In the genomic region with DNA sequence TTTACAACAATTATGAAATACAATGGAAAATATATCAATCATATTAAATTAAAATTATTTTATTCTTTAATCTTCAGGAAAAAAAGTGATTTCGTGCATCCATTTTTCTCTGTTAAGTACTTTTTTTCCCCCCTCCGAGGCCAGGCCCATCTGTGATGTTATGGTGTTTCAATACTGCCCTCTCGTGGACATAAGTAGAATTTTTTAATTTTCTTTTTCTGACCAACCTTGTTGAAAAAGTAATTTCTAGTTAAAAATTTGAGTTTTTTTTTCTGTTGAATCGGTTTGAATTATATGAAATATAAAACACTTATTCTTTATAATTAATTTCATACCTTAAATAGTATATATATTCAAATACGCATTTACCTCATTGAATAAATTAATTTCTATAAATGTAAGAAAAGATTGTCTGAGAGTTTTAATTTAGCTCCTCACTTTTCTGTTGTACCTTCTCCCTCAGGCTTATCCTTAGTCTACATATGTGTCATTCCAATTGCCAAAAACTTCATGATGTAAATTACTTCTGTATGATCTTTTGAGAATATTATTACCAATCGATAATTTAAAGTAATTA, we compare ENCODE assay signal across 9 cellular contexts.
DNase-seq lines count a peak whose midpoint lies in the region; ATAC-seq and TF ChIP-seq lines count a peak whose summit lies in the region.
"Had no signal": no experiment of that assay in that cellular context is flagged by ENCODE, and none has a peak within 500 bp of the region (broad histone marks: within the 10 kb centered on the region; RNA-seq: fewer than 3 reads in every experiment).

No MANE protein-coding gene starts in this region.

- peak; percentile 23 to 64 (median 31) for DNase-seq in NCI-H1417 (lab: John Stamatoyannopoulos, UW)
- DNase-seq in NCI-H1417 treated with DMSO at 0.1 percent for 48 hours (lab: John Stamatoyannopoulos, UW): no peak
- DNase-seq in H9: no peak
- DNase-seq in NCI-H2171 (lab: John Stamatoyannopoulos, UW): peak; percentile 12
- no peak for DNase-seq in activated CD4-positive, CD25-positive, alpha-beta regulatory T cell (lab: John Stamatoyannopoulos, UW)

- no peak overlapping the region for H3K56ac ChIP-seq in H9 (ENCODE audit: insufficient read length, low read depth, low read length)

- no peak overlapping the region for H2BK15ac ChIP-seq in H9 (ENCODE audit: low read depth, low read length)

- H3K4me1 ChIP-seq in H9 (ENCODE audit: insufficient read depth, low read length) (no peaks in the 10 kb centered on the region), liver (ENCODE audit: control insufficient read depth in 4 of 4, insufficient read depth in 4 of 4, low read length in 3 of 4) (no peaks in the 10 kb centered on the region)

- H3K9me3 ChIP-seq in H9 (ENCODE audit: control insufficient read depth, low read depth, low read length) (no peaks in the 10 kb centered on the region), liver (ENCODE audit: control insufficient read depth in 4 of 4, low read length in 3 of 4) (no peaks in the 10 kb centered on the region)

- no peak for TF ChIP-seq POLR2A in GM18505 (IDR thresholded peaks at IDR 0.05; ENCODE audit: borderline replicate concordance, extremely low read depth, insufficient read depth, insufficient read length)

- H3K27ac ChIP-seq in H9 (ENCODE audit: insufficient read length, low read depth, low read length): no peak overlapping the region
- no peak overlapping the region for H3K27ac ChIP-seq in liver (ENCODE audit: low read depth in 1 of 2, low read length in 2 of 2)
- H3K27ac ChIP-seq: BLaER1 treated with 17β-estradiol and CSF1 and Interleukin-3, amounts not matched to agents 10 nM and 100 nM had no signal

- H3K79me1 ChIP-seq in H9 (ENCODE audit: insufficient read depth, low read depth, low read length, poor library complexity, severe bottlenecking): no peaks in the 10 kb centered on the region

- no peak overlapping the region for H3K14ac ChIP-seq in H9 (ENCODE audit: insufficient read depth, low read length)

- no CpG with 5 or more reads among the region's 6 CpGs for WGBS in H9 (ENCODE audit: extremely low coverage, insufficient read length, low lambda C conversion rate)
- 26% methylated on average over 6 of the region's 6 CpGs for WGBS in liver

- H3K27me3 ChIP-seq in H9 (ENCODE audit: insufficient read depth, low read length) (no peaks in the 10 kb centered on the region), liver (ENCODE audit: control insufficient read depth in 4 of 4, insufficient read depth in 4 of 4, low read length in 3 of 4) (no peaks in the 10 kb centered on the region)
- H3K27me3 ChIP-seq: BLaER1 treated with 17β-estradiol and CSF1 and Interleukin-3, amounts not matched to agents 10 nM and 100 nM had no signal

- no peak overlapping the region for H2AK5ac ChIP-seq in H9 (ENCODE audit: insufficient read length, low read length)

- H3K4me3 ChIP-seq in liver (ENCODE audit: low read depth in 1 of 3, low read length in 3 of 3): no peak overlapping the region
- H3K4me3 ChIP-seq: BLaER1 treated with 17β-estradiol and CSF1 and Interleukin-3, amounts not matched to agents 10 nM and 100 nM had no signal

- no peak overlapping the region for H2BK120ac ChIP-seq in H9 (ENCODE audit: low read depth, low read length, poor library complexity, severe bottlenecking)

- H3K36me3 Mint-ChIP-seq in H9 (ENCODE audit: insufficient read depth in 1 of 3, low read depth in 3 of 3) (peaks cover 2 to 9% (median 7%) of the 10 kb centered on the region in 3 experiments; a peak in 6 of 7 replicates), brain (no peaks in the 10 kb centered on the region)

- no peak overlapping the region for H2BK5ac ChIP-seq in H9 (ENCODE audit: insufficient read length, low read length)

- ATAC-seq in GM18505 (IDR thresholded peaks at IDR 0.05; ENCODE audit: unreplicated experiment): no peak

- H3K27ac Mint-ChIP-seq in H9 (peak overlapping the region in 1 of 3 experiments; percentile 37; a peak in 1 of 7 replicates), brain (no peak overlapping the region)

- H3K36me3 ChIP-seq in liver (ENCODE audit: control insufficient read depth in 4 of 4, insufficient read depth in 3 of 4, low read depth in 1 of 4, low read length in 3 of 4): no peaks in the 10 kb centered on the region
- H3K36me3 ChIP-seq: BLaER1 treated with 17β-estradiol and CSF1 and Interleukin-3, amounts not matched to agents 10 nM and 100 nM had no signal

- no peaks in the 10 kb centered on the region for H3K27me3 Mint-ChIP-seq in H9 (ENCODE audit: low read depth)
- H3K27me3 Mint-ChIP-seq in brain: peaks cover 3% of the 10 kb centered on the region

- no peak overlapping the region for H3T11ph ChIP-seq in H9 (ENCODE audit: low read length)

- H4K91ac ChIP-seq in H9 (ENCODE audit: insufficient read length, low read depth, low read length): no peak overlapping the region

- H2AFZ ChIP-seq in H9 (ENCODE audit: low read length): no peak overlapping the region

- H3K9ac ChIP-seq in H9 (ENCODE audit: extremely low read depth, insufficient read length, low read length) (no peak overlapping the region), liver (ENCODE audit: low read depth in 1 of 2, low read length in 2 of 2) (no peak overlapping the region)
- H3K9ac ChIP-seq: BLaER1 treated with 17β-estradiol and CSF1 and Interleukin-3, amounts not matched to agents 10 nM and 100 nM had no signal

- H3K23ac ChIP-seq in H9 (ENCODE audit: insufficient read length, low read depth, low read length): no peak overlapping the region

- H3K4me1 Mint-ChIP-seq in H9 (peaks cover 28 to 34% of the 10 kb centered on the region in 2 experiments), brain (no peaks in the 10 kb centered on the region)

- H3K4me3 Mint-ChIP-seq in H9: no peak overlapping the region
- H3K4me3 Mint-ChIP-seq in brain: no peak overlapping the region

- H4K5ac ChIP-seq in H9 (ENCODE audit: insufficient read length, low read depth, low read length): no peak overlapping the region

- TF ChIP-seq CTCF in H9 (conservative IDR thresholded peaks at IDR 0.05) (peak; percentile 82), brain (conservative IDR thresholded peaks at IDR 0.05) (peak; percentile 70 to 84), liver (IDR thresholded peaks at IDR 0.05; ENCODE audit: low read depth, low read length, missing input control) (peak; percentile 39)

- no peak overlapping the region for H3K4ac ChIP-seq in H9 (ENCODE audit: low read depth, low read length)

- H3K4me2 ChIP-seq in H9 (ENCODE audit: insufficient read depth, insufficient read length, low read length): no peak overlapping the region
- H3K4me2 ChIP-seq: BLaER1 treated with 17β-estradiol and CSF1 and Interleukin-3, amounts not matched to agents 10 nM and 100 nM had no signal

- no peaks in the 10 kb centered on the region for H3K23me2 ChIP-seq in H9 (ENCODE audit: insufficient read length, low read depth, low read length, poor library complexity, severe bottlenecking)

- no peaks in the 10 kb centered on the region for H4K20me1 ChIP-seq in H9 (ENCODE audit: control insufficient read depth, insufficient read depth, insufficient read length)
- H4K20me1 ChIP-seq: BLaER1 treated with 17β-estradiol and CSF1 and Interleukin-3, amounts not matched to agents 10 nM and 100 nM had no signal

- no peaks in the 10 kb centered on the region for H3K79me2 ChIP-seq in H9 (ENCODE audit: insufficient read depth, low read length)

- no peak overlapping the region for H3K18ac ChIP-seq in H9 (ENCODE audit: insufficient read length, low read depth, low read length)

- H4K8ac ChIP-seq in H9 (replicated peaks; ENCODE audit: insufficient read length, low read depth, low read length): no peak overlapping the region

- H3K9me3 Mint-ChIP-seq in H9 (peaks cover 6 to 14% of the 10 kb centered on the region in 2 experiments; a peak in 4 of 5 replicates), brain (peaks cover 0 to 16% (median 13%) of the 10 kb centered on the region in 5 experiments)

- H2BK12ac ChIP-seq in H9 (ENCODE audit: insufficient read length, low read depth, low read length): no peak overlapping the region

- H2BK20ac ChIP-seq in H9 (ENCODE audit: low read depth, low read length, poor library complexity, severe bottlenecking): no peak overlapping the region

- TF ChIP-seq RAD21 in liver (IDR thresholded peaks at IDR 0.05): peak; percentile 51 to 69

TF ChIP-seq in liver, 16 proteins besides CTCF, POLR2A, EP300 and RAD21 (continues in another document):
- TF ChIP-seq, protein P1, sequence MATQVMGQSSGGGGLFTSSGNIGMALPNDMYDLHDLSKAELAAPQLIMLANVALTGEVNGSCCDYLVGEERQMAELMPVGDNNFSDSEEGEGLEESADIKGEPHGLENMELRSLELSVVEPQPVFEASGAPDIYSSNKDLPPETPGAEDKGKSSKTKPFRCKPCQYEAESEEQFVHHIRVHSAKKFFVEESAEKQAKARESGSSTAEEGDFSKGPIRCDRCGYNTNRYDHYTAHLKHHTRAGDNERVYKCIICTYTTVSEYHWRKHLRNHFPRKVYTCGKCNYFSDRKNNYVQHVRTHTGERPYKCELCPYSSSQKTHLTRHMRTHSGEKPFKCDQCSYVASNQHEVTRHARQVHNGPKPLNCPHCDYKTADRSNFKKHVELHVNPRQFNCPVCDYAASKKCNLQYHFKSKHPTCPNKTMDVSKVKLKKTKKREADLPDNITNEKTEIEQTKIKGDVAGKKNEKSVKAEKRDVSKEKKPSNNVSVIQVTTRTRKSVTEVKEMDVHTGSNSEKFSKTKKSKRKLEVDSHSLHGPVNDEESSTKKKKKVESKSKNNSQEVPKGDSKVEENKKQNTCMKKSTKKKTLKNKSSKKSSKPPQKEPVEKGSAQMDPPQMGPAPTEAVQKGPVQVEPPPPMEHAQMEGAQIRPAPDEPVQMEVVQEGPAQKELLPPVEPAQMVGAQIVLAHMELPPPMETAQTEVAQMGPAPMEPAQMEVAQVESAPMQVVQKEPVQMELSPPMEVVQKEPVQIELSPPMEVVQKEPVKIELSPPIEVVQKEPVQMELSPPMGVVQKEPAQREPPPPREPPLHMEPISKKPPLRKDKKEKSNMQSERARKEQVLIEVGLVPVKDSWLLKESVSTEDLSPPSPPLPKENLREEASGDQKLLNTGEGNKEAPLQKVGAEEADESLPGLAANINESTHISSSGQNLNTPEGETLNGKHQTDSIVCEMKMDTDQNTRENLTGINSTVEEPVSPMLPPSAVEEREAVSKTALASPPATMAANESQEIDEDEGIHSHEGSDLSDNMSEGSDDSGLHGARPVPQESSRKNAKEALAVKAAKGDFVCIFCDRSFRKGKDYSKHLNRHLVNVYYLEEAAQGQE (IDR thresholded peaks at IDR 0.05): no peak
- TF ChIP-seq, protein P2, sequence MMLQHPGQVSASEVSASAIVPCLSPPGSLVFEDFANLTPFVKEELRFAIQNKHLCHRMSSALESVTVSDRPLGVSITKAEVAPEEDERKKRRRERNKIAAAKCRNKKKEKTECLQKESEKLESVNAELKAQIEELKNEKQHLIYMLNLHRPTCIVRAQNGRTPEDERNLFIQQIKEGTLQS (IDR thresholded peaks at IDR 0.05): no peak
- TF ChIP-seq GABPA (IDR thresholded peaks at IDR 0.05 in 1 of 2, conservative IDR thresholded peaks at IDR 0.05 in 1 of 2) (no peak), FOXA1 (IDR thresholded peaks at IDR 0.05) (no peak), TAF1 (conservative IDR thresholded peaks at IDR 0.05) (no peak)

Comparison
In these comparisons a context has a peak if more than half of its experiments do, and no peak if none do; other contexts are left out.
1. DNase-seq: peak in NCI-H1417 (3 of 3) and NCI-H2171 (single experiment); none in NCI-H1417 treated with DMSO at 0.1 percent for 48 hours (single experiment), H9 (single experiment) and activated CD4-positive, CD25-positive, alpha-beta regulatory T cell (0 of 4).
2. Peak in every context shown above with its lines, with median percentiles within 50 percentile points of each other: CTCF ChIP-seq.